Comparison of ENCODE assay signal across 8 cellular contexts in genomic region chr3:168952551-168952950, GRCh38.
DNase-seq lines count a peak whose midpoint lies in the region; ATAC-seq and TF ChIP-seq lines count a peak whose summit lies in the region.

No MANE protein-coding gene starts in this region.

- H3K9me3 Mint-ChIP-seq in activated CD8-positive, alpha-beta T cell treated with anti-CD3 and anti-CD28 coated beads for 36 hours = peaks cover 1% of the 10 kb centered on the region

- DNase-seq in GM06990 (ENCODE audit: extremely low read depth, insufficient read length) (no peak), NCI-H460 (ENCODE audit: extremely low read depth, low read depth) (peak; percentile 12), dermis microvascular lymphatic vessel endothelial cell (ENCODE audit: low read depth in 2 of 2) (peak; percentile 10 to 48), pons (ENCODE audit: low spot score) (peak; percentile 26)
- DNase-seq in activated CD8-positive, alpha-beta T cell treated with anti-CD3 and anti-CD28 coated beads for 36 hours = no peak

- CTCF ChIA-PET in activated CD8-positive, alpha-beta T cell treated with anti-CD3 and anti-CD28 coated beads for 36 hours (lab: Charles Lee) = interaction anchor here (0.9 kb wide), 1 partner anchor 100 kb away, joined by 3 read pairs; no protein-coding TSS in a partner anchor

- peak; percentile 3 for TF ChIP-seq CTCF in GM06990 (IDR thresholded peaks at IDR 0.05; ENCODE audit: insufficient read depth, low read length, poor library complexity, severe bottlenecking)
- no peak for TF ChIP-seq CTCF in activated CD8-positive, alpha-beta T cell treated with anti-CD3 and anti-CD28 coated beads for 36 hours (IDR thresholded peaks at IDR 0.05)

- intact Hi-C loops in activated CD8-positive, alpha-beta T cell treated with anti-CD3 and anti-CD28 coated beads for 36 hours (cut with micrococcal nuclease) = no loop called here

- H3K4me3 ChIP-seq in GM06990 (replicated peaks; ENCODE audit: low read depth, low read length) = no peak overlapping the region

- no peaks in the 10 kb centered on the region for H3K27me3 Mint-ChIP-seq in activated CD8-positive, alpha-beta T cell treated with anti-CD3 and anti-CD28 coated beads for 36 hours

- POLR2A ChIA-PET in activated CD8-positive, alpha-beta T cell treated with anti-CD3 and anti-CD28 coated beads for 36 hours (lab: Charles Lee) = no interaction called here

- H3K36me3 Mint-ChIP-seq in activated CD8-positive, alpha-beta T cell treated with anti-CD3 and anti-CD28 coated beads for 36 hours (ENCODE audit: low read depth) = no peaks in the 10 kb centered on the region

- no peak overlapping the region for H3K4me3 Mint-ChIP-seq in activated CD8-positive, alpha-beta T cell treated with anti-CD3 and anti-CD28 coated beads for 36 hours

- no peaks in the 10 kb centered on the region for H3K4me1 Mint-ChIP-seq in activated CD8-positive, alpha-beta T cell treated with anti-CD3 and anti-CD28 coated beads for 36 hours (ENCODE audit: low read depth)

- no peak overlapping the region for H3K27ac Mint-ChIP-seq in activated CD8-positive, alpha-beta T cell treated with anti-CD3 and anti-CD28 coated beads for 36 hours

- H3K27me3 ChIP-seq in GM06990 (replicated peaks; ENCODE audit: control insufficient read depth, insufficient read depth, low read length) = no peaks in the 10 kb centered on the region

- H3K36me3 ChIP-seq in GM06990 (ENCODE audit: control insufficient read depth, insufficient read depth, low read length) = no peaks in the 10 kb centered on the region

- ATAC-seq in HG02885 (IDR thresholded peaks at IDR 0.05; ENCODE audit: poor library complexity, unreplicated experiment) = no peak
- ATAC-seq in HG03432 (IDR thresholded peaks at IDR 0.05; ENCODE audit: unreplicated experiment) = no peak
- ATAC-seq in HG02610 (IDR thresholded peaks at IDR 0.05; ENCODE audit: unreplicated experiment) = no peak
- no peak for ATAC-seq in activated CD8-positive, alpha-beta T cell treated with anti-CD3 and anti-CD28 coated beads for 36 hours

Comparison
In these comparisons a context has a peak if more than half of its experiments do, and no peak if none do; other contexts are left out.
1. DNase-seq: peak in NCI-H460 (single experiment), dermis microvascular lymphatic vessel endothelial cell (2 of 2) and pons (single experiment); none in GM06990 (single experiment) and activated CD8-positive, alpha-beta T cell treated with anti-CD3 and anti-CD28 coated beads for 36 hours (single experiment).